Comparison of ENCODE assay signal across 17 cellular contexts in the genomic region with DNA sequence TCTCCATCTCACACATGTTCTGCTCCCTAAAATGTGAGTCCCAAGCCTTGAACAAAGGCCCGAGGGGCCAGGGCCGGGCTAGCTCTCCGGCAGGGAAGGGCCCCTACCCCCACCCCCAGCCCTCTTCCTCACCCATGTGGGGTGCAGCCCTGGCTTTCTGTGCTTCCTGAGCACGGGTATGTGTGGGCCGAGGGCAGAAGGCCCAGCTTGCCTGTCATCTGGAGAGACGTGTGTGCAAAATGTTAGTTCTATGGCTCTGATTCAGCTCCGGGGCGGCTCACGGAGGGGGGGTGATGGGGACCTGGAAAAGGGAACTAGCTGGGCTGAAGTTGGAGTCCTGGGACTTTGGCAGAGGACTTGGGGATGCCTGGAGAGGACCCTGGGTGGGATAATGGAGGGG.
"Had no signal": no experiment of that assay in that cellular context is flagged by ENCODE, and none has a peak within 500 bp of the region (broad histone marks: within the 10 kb centered on the region; RNA-seq: fewer than 3 reads in every experiment).

No MANE protein-coding gene starts in this region.

- H3K4me3 Mint-ChIP-seq: activated naive CD8-positive, alpha-beta T cell; activated T-cell treated with anti-CD3 and anti-CD28 coated beads, Interleukin-2, amount 50 U/mL, for 4 hours; nephron; T-helper 2 cell treated with Interferon-gamma antibody and Interleukin-4, amounts not matched to agents 5 μg/mL and 100 μg/mL, for 36 hours had no signal

- H3K27me3 Mint-ChIP-seq: activated naive CD8-positive, alpha-beta T cell had no signal

- H3K27me3 ChIP-seq: breast epithelium, esophagus muscularis mucosa, gastrocnemius medialis, ovary, suprapubic skin had no signal

- H3K27ac ChIP-seq: breast epithelium, esophagus muscularis mucosa, gastrocnemius medialis, ovary, suprapubic skin had no signal

- DNase-seq: activated CD4-positive, alpha-beta T cell treated with anti-CD3 and anti-CD28 coated beads for 1 hour; activated CD4-positive, alpha-beta T cell treated with anti-CD3 and anti-CD28 coated beads, Interleukin-2, amount 50 U/mL, for 48 hours; activated gamma-delta T cell; activated T-cell treated with anti-CD3 and anti-CD28 coated beads, Interleukin-2, amount 50 U/mL, for 4 hours; gastrocnemius medialis; left colon; ovary; stimulated activated CD4-positive, alpha-beta T cell treated with anti-CD3 and anti-CD28 coated beads, Interleukin-4, amount 100 ng/mL, for 1 hour; stimulated activated CD8-positive, alpha-beta memory T cell treated with anti-CD3 and anti-CD28 coated beads, Interleukin-4, amount 100 ng/mL, for 48 hours; stimulated activated naive CD8-positive, alpha-beta T cell treated with anti-CD3 and anti-CD28 coated beads, Interleukin-15, Interleukin-2, amounts not matched to agents 100 U/mL and 50 U/mL, for 24 hours; SW 1271 had no signal

- H3K9me3 Mint-ChIP-seq: activated T-cell treated with anti-CD3 and anti-CD28 coated beads, Interleukin-2, amount 50 U/mL, for 4 hours; nephron; T-helper 2 cell treated with Interferon-gamma antibody and Interleukin-4, amounts not matched to agents 5 μg/mL and 100 μg/mL, for 36 hours had no signal

- H3K36me3 ChIP-seq: breast epithelium, esophagus muscularis mucosa, gastrocnemius medialis, ovary, suprapubic skin had no signal

- H3K27ac Mint-ChIP-seq: activated naive CD8-positive, alpha-beta T cell; T-helper 2 cell treated with Interferon-gamma antibody and Interleukin-4, amounts not matched to agents 5 μg/mL and 100 μg/mL, for 36 hours had no signal

- H3K9me3 ChIP-seq: breast epithelium, esophagus muscularis mucosa, gastrocnemius medialis, ovary, suprapubic skin had no signal

- H3K4me3 ChIP-seq: breast epithelium, esophagus muscularis mucosa, gastrocnemius medialis, ovary, suprapubic skin had no signal

- ATAC-seq: activated T-cell treated with anti-CD3 and anti-CD28 coated beads, Interleukin-2, amount 50 U/mL, for 4 hours; gastrocnemius medialis; left colon; stimulated activated naive CD8-positive, alpha-beta T cell treated with anti-CD3 and anti-CD28 coated beads, Interleukin-15, Interleukin-2, amounts not matched to agents 100 U/mL and 50 U/mL, for 24 hours had no signal

- H3K4me1 ChIP-seq: breast epithelium, gastrocnemius medialis, suprapubic skin had no signal
